Comparison of ENCODE assay signal across 10 cellular contexts in genomic region chr14:41541333-41541732, GRCh38.
"Had no signal": no experiment of that assay in that cellular context is flagged by ENCODE, and none has a peak within 500 bp of the region (broad histone marks: within the 10 kb centered on the region; RNA-seq: fewer than 3 reads in every experiment).

No MANE protein-coding gene starts in this region.

- H3K4me3 Mint-ChIP-seq: GM23338, HFFc6 had no signal

- H3K36me3 ChIP-seq: HAP-1 had no signal

- H3K4me3 ChIP-seq: GM23248, GM23338, HAP-1 had no signal

- ATAC-seq: GM23338, HCT116 had no signal

- DNase-seq: GM23248, GOT3, H7, HCEC 1CT, HFFc6 had no signal

- H2AFZ ChIP-seq: GM23248, GM23338 had no signal

- H3K4me2 ChIP-seq: GM23338 had no signal

- H3K9me3 ChIP-seq: HAP-1 had no signal

- FAIRE-seq: H1, H54 had no signal

- H3K9ac ChIP-seq: GM23248 had no signal

- H3K4me1 ChIP-seq: HAP-1 had no signal

- H3K27ac Mint-ChIP-seq: GM23338, HFFc6 had no signal

- H3K27ac ChIP-seq: GM23248 had no signal
